18 cellular contexts compared by ENCODE assay signal in the genomic region with DNA sequence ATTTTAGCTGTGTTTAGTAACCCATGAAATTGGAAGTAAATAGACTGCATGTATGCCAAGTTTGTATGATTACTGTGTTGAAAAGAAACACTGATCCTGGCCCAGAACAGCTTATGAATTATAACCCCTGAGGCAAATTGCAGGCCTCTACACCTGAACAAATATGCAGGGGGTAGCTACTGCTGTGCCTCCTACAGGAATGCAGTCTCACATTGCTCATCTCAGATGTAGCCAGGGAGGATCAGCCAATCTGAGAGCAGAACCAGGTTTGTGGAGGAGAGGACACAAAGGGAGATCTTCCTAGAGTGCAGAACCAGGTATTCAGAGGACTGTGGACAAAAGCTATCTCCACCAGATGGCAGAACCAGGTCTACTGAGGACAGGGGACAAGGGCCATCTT.
DNase-seq lines count a peak whose midpoint lies in the region; ATAC-seq, FAIRE-seq and TF ChIP-seq lines count a peak whose summit lies in the region.
"Had no signal": no experiment of that assay in that cellular context is flagged by ENCODE, and none has a peak within 500 bp of the region (broad histone marks: within the 10 kb centered on the region; RNA-seq: fewer than 3 reads in every experiment).

No MANE protein-coding gene starts in this region.

- H3K4me1 ChIP-seq in Caco-2 (no peaks in the 10 kb centered on the region), HepG2 (ENCODE audit: insufficient read depth, low read length) (no peaks in the 10 kb centered on the region), right cardiac atrium (ENCODE audit: control insufficient read depth, insufficient read depth, low read length) (no peaks in the 10 kb centered on the region)
- H3K4me1 ChIP-seq: BLaER1 treated with 17β-estradiol and CSF1 and Interleukin-3, amounts not matched to agents 10 nM and 100 nM; HAP-1 had no signal

- no peaks in the 10 kb centered on the region for H3K4me1 Mint-ChIP-seq in Caco-2 (ENCODE audit: low read depth, unreplicated experiment)
- no peaks in the 10 kb centered on the region for H3K4me1 Mint-ChIP-seq in activated CD4-positive, alpha-beta memory T cell treated with anti-CD3 and anti-CD28 coated beads for 36 hours (ENCODE audit: low read depth)
- H3K4me1 Mint-ChIP-seq: CD8-positive, alpha-beta memory T cell had no signal

- no peak for TF ChIP-seq RAD21 in HepG2 (CRISPR knock-in tag; IDR thresholded peaks at IDR 0.05)

- in situ Hi-C loops in HepG2 (cut with HindIII; ENCODE audit: extremely low pct_ligation_motif_present, low pct_unique_long_range_greater_than_20kb): loop anchor here (10.0 kb wide), 1 partner anchor 269 kb away; no protein-coding TSS in a partner anchor

- no peaks in the 10 kb centered on the region for H3K36me3 Mint-ChIP-seq in Caco-2 (ENCODE audit: insufficient read depth, unreplicated experiment)
- H3K36me3 Mint-ChIP-seq in activated CD4-positive, alpha-beta memory T cell treated with anti-CD3 and anti-CD28 coated beads for 36 hours: no peaks in the 10 kb centered on the region
- H3K36me3 Mint-ChIP-seq: CD8-positive, alpha-beta memory T cell had no signal

- no peak overlapping the region for H3K9ac ChIP-seq in HepG2 (ENCODE audit: insufficient read depth, low read depth, low read length)
- H3K9ac ChIP-seq: BLaER1 treated with 17β-estradiol and CSF1 and Interleukin-3, amounts not matched to agents 10 nM and 100 nM had no signal

- no peaks in the 10 kb centered on the region for H3K36me3 ChIP-seq in Caco-2 (ENCODE audit: control insufficient read depth, insufficient read depth, low read length)
- H3K36me3 ChIP-seq in WERI-Rb-1: no peaks in the 10 kb centered on the region
- no peaks in the 10 kb centered on the region for H3K36me3 ChIP-seq in HepG2 (replicated peaks in 1 of 2; ENCODE audit: control insufficient read depth in 1 of 2, insufficient read depth in 2 of 2, low read length in 2 of 2)
- H3K36me3 ChIP-seq: BLaER1 treated with 17β-estradiol and CSF1 and Interleukin-3, amounts not matched to agents 10 nM and 100 nM; HAP-1 had no signal

- no peak for TF ChIP-seq POLR2A in HepG2 (IDR thresholded peaks at IDR 0.05; ENCODE audit: insufficient read depth in 1 of 2, low read depth in 2 of 2, low read length in 2 of 2)

- H3K79me2 ChIP-seq in HepG2 (ENCODE audit: insufficient read depth, low read length): no peaks in the 10 kb centered on the region

- H4K20me1 ChIP-seq in HepG2 (ENCODE audit: insufficient read depth, low read length): no peaks in the 10 kb centered on the region
- H4K20me1 ChIP-seq: BLaER1 treated with 17β-estradiol and CSF1 and Interleukin-3, amounts not matched to agents 10 nM and 100 nM had no signal

- no peaks in the 10 kb centered on the region for H3K9me3 Mint-ChIP-seq in Caco-2 (ENCODE audit: unreplicated experiment)
- no peaks in the 10 kb centered on the region for H3K9me3 Mint-ChIP-seq in activated CD4-positive, alpha-beta memory T cell treated with anti-CD3 and anti-CD28 coated beads for 36 hours

- no peak for FAIRE-seq in HepG2 (lab: Jason Lieb, UNC)
- FAIRE-seq: G401.6 had no signal

- H2AFZ ChIP-seq in HepG2 (ENCODE audit: low read length): no peak overlapping the region

- no peak overlapping the region for H3K4me3 Mint-ChIP-seq in Caco-2 (ENCODE audit: unreplicated experiment)
- H3K4me3 Mint-ChIP-seq in activated CD4-positive, alpha-beta memory T cell treated with anti-CD3 and anti-CD28 coated beads for 36 hours: no peak overlapping the region
- H3K4me3 Mint-ChIP-seq: CD8-positive, alpha-beta memory T cell had no signal

- TF ChIP-seq CTCF in Caco-2 (IDR thresholded peaks at IDR 0.05; ENCODE audit: insufficient read depth in 1 of 2, low read depth in 1 of 2, low read length in 1 of 2, severe bottlenecking in 1 of 2, unreplicated experiment in 1 of 2) (no peak), WERI-Rb-1 (IDR thresholded peaks at IDR 0.05; ENCODE audit: low read depth, low read length) (0 out of 2 replicates have a peak, but pooled peaks have one; percentile 2), HepG2 (CRISPR knock-in tag; IDR thresholded peaks at IDR 0.05) (no peak)

- H3K27ac ChIP-seq in WERI-Rb-1 (no peak overlapping the region), HepG2 (ENCODE audit: extremely low read length, insufficient read depth, low read length) (no peak overlapping the region), right cardiac atrium (ENCODE audit: low read length) (no peak overlapping the region)
- H3K27ac ChIP-seq: BLaER1 treated with 17β-estradiol and CSF1 and Interleukin-3, amounts not matched to agents 10 nM and 100 nM had no signal

- intact Hi-C loops in Caco-2 (cut with micrococcal nuclease; ENCODE audit: unreplicated experiment): no loop called here
- intact Hi-C loops in HepG2 (cut with micrococcal nuclease; ENCODE audit: unreplicated experiment): no loop called here
- intact Hi-C loops in activated CD4-positive, alpha-beta memory T cell treated with anti-CD3 and anti-CD28 coated beads for 36 hours (cut with micrococcal nuclease): no loop called here
- intact Hi-C loops in right cardiac atrium (cut with DNase I): loop anchor here in 1 of 4 donors (10.0 kb wide), 1 partner anchor 269 kb away; no protein-coding TSS in a partner anchor

- peaks cover 3% of the 10 kb centered on the region for H3K27me3 Mint-ChIP-seq in Caco-2 (ENCODE audit: insufficient read depth, unreplicated experiment)
- no peaks in the 10 kb centered on the region for H3K27me3 Mint-ChIP-seq in activated CD4-positive, alpha-beta memory T cell treated with anti-CD3 and anti-CD28 coated beads for 36 hours

- DNase-seq in Caco-2 (peak; percentile 30 to 46), NCI-H146 treated with DMSO at 0.1 percent for 48 hours (lab: John Stamatoyannopoulos, UW; ENCODE audit: unreplicated experiment) (peak; percentile 71), WERI-Rb-1 (no peak), HepG2 (ENCODE audit: low spot score) (no peak), NCI-H526 treated with DMSO at 0.1 percent for 48 hours (lab: John Stamatoyannopoulos, UW) (no peak), right cardiac atrium (no peak)
- DNase-seq in activated CD4-positive, alpha-beta memory T cell treated with anti-CD3 and anti-CD28 coated beads for 36 hours: no peak
- DNase-seq: CD8-positive, alpha-beta memory T cell; NCI-H1105 treated with DMSO at 0.1 percent for 48 hours; NCI-H1930; NCI-H2171; OCI-M1; SIG-M5; T-helper 1 cell had no signal

- TF ChIP-seq EP300 in HepG2 (IDR thresholded peaks at IDR 0.05; ENCODE audit: low read depth in 2 of 2, low read length in 2 of 2) (no peak), HepG2 (CRISPR knock-in tag; IDR thresholded peaks at IDR 0.05; ENCODE audit: borderline replicate concordance) (no peak)

- BruUV-seq in Caco-2 (replicated peaks; lab: Mats Ljungman, UMichigan) (no TSS peak), HepG2 (replicated peaks; lab: Mats Ljungman, UMichigan) (no TSS peak)

- no peaks in the 10 kb centered on the region for H3K27me3 ChIP-seq in Caco-2 (replicated peaks; ENCODE audit: control insufficient read depth, insufficient read depth, low read length)
- no peaks in the 10 kb centered on the region for H3K27me3 ChIP-seq in WERI-Rb-1 (ENCODE audit: insufficient read depth, low read depth, severe bottlenecking)
- H3K27me3 ChIP-seq in HepG2 (ENCODE audit: control insufficient read depth in 1 of 2, insufficient read depth in 2 of 2, low read length in 2 of 2): no peaks in the 10 kb centered on the region
- H3K27me3 ChIP-seq in right cardiac atrium (ENCODE audit: control insufficient read depth, insufficient read depth): no peaks in the 10 kb centered on the region
- H3K27me3 ChIP-seq: BLaER1 treated with 17β-estradiol and CSF1 and Interleukin-3, amounts not matched to agents 10 nM and 100 nM had no signal

- POLR2A ChIA-PET in Caco-2 (lab: Charles Lee): no interaction called here
- POLR2A ChIA-PET in HepG2 (lab: Yijun Ruan, JAX): no interaction called here
- POLR2A ChIA-PET in activated CD4-positive, alpha-beta memory T cell treated with anti-CD3 and anti-CD28 coated beads for 36 hours (lab: Charles Lee): no interaction called here

- H3K4me2 ChIP-seq in HepG2 (ENCODE audit: low read depth, low read length): no peak overlapping the region
- H3K4me2 ChIP-seq: BLaER1 treated with 17β-estradiol and CSF1 and Interleukin-3, amounts not matched to agents 10 nM and 100 nM had no signal

- ATAC-seq in HepG2 (peak; percentile 46; the same call in 2 of the 3 replicates), HG03378 (IDR thresholded peaks at IDR 0.05; ENCODE audit: unreplicated experiment) (no peak), right cardiac atrium (no peak)

- H3K4me3 ChIP-seq in Caco-2 (ENCODE audit: low read depth, low read length) (no peak overlapping the region), WERI-Rb-1 (ENCODE audit: low read depth, low read length) (no peak overlapping the region), HepG2 (replicated peaks in 1 of 3; ENCODE audit: insufficient read depth in 1 of 3, low read depth in 2 of 3, low read length in 3 of 3) (no peak overlapping the region), right cardiac atrium (ENCODE audit: low read length) (no peak overlapping the region)
- H3K4me3 ChIP-seq: BLaER1 treated with 17β-estradiol and CSF1 and Interleukin-3, amounts not matched to agents 10 nM and 100 nM; HAP-1 had no signal

- H3K9me3 ChIP-seq in Caco-2 (no peaks in the 10 kb centered on the region), WERI-Rb-1 (ENCODE audit: severe bottlenecking) (no peaks in the 10 kb centered on the region), HepG2 (ENCODE audit: low read length) (no peaks in the 10 kb centered on the region), right cardiac atrium (ENCODE audit: control insufficient read depth, low read length) (no peaks in the 10 kb centered on the region)
- H3K9me3 ChIP-seq: HAP-1 had no signal

- CTCF ChIA-PET in Caco-2 (lab: Charles Lee): no interaction called here
- CTCF ChIA-PET in HepG2 (lab: Yijun Ruan, JAX; ENCODE audit: low intra/inter-chr PET ratio, low total read pairs): no interaction called here
- CTCF ChIA-PET in activated CD4-positive, alpha-beta memory T cell treated with anti-CD3 and anti-CD28 coated beads for 36 hours (lab: Charles Lee): interaction anchor here (1.1 kb wide), 1 partner anchor 9 kb away, joined by 5 read pairs; no protein-coding TSS in a partner anchor

- no peak overlapping the region for H3K27ac Mint-ChIP-seq in Caco-2 (ENCODE audit: unreplicated experiment)
- H3K27ac Mint-ChIP-seq in activated CD4-positive, alpha-beta memory T cell treated with anti-CD3 and anti-CD28 coated beads for 36 hours: no peak overlapping the region
- H3K27ac Mint-ChIP-seq: CD8-positive, alpha-beta memory T cell had no signal

TF ChIP-seq in HepG2, 621 proteins besides CTCF, POLR2A, EP300 and RAD21 (continues in another document):
- TF ChIP-seq RORA (CRISPR knock-in tag; IDR thresholded peaks at IDR 0.05): no peak
- TF ChIP-seq MTF2 (CRISPR knock-in tag; IDR thresholded peaks at IDR 0.05; ENCODE audit: borderline replicate concordance): no peak

Comparison
In these comparisons a context has a peak if more than half of its experiments do, and no peak if none do; other contexts are left out.
1. DNase-seq: peak in Caco-2 (2 of 2) and NCI-H146 treated with DMSO at 0.1 percent for 48 hours (single experiment); none in WERI-Rb-1 (single experiment), HepG2 (single experiment), NCI-H526 treated with DMSO at 0.1 percent for 48 hours (single experiment), activated CD4-positive, alpha-beta memory T cell treated with anti-CD3 and anti-CD28 coated beads for 36 hours (single experiment) and right cardiac atrium (0 of 3).